Comparison of ENCODE assay signal across 17 cellular contexts in the genomic region with DNA sequence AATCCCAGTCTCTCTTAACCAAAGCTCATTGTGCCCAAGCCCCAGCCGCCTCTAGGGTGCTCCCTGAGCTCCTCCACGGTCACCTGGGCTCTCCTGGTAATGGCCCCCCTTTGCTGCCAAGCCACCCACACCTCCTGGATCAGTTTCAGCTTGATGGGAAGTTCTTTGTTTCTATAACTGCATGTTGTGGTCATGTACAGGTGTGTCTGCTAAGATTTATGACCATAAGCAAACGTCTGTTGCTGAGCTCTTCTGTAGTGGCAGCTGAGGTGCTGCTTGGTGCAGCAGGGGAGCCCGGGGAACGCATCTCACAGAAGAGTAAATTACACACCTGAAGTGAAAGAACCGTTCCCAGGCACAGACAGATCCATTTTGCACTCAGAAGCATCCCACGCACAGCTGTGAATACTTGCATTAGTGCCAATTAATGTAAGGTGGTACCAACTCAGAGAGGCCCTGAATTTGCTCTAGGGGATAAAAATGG.
DNase-seq lines count a peak whose midpoint lies in the region; TF ChIP-seq lines count a peak whose summit lies in the region.
"Had no signal": no experiment of that assay in that cellular context is flagged by ENCODE, and none has a peak within 500 bp of the region (broad histone marks: within the 10 kb centered on the region; RNA-seq: fewer than 3 reads in every experiment).

No MANE protein-coding gene starts in this region.

- no TSS peak for BruUV-seq in A673 (replicated peaks; lab: Mats Ljungman, UMichigan)

- H3K4me1 ChIP-seq in A673 (ENCODE audit: insufficient read depth, low read length, poor library complexity, severe bottlenecking), result no peaks in the 10 kb centered on the region

- H3K27me3 Mint-ChIP-seq in HFFc6 (ENCODE audit: insufficient read depth), result no peaks in the 10 kb centered on the region; the same call in none of the 2 replicates

- POLR2A ChIA-PET in A673 (lab: Charles Lee; ENCODE audit: low non-redundant PET), result no interaction called here

- CTCF ChIA-PET in A673 (lab: Charles Lee), result no interaction called here

- DNase-seq in DMS53 (lab: John Stamatoyannopoulos, UW), result peak; percentile 8
- no peak for DNase-seq in DMS53 treated with DMSO at 0.1 percent for 48 hours (lab: John Stamatoyannopoulos, UW; ENCODE audit: unreplicated experiment)
- DNase-seq in NCI-H2081 treated with DMSO at 0.1 percent for 48 hours (lab: John Stamatoyannopoulos, UW), result peak; percentile 83
- DNase-seq in NCI-H774 (lab: John Stamatoyannopoulos, UW), result peak; percentile 88
- peak; percentile 55 for DNase-seq in putamen (ENCODE audit: low spot score)
- DNase-seq in HFFc6, result no peak
- no peak for DNase-seq in iPS-NIHi7 (ENCODE audit: extremely low spot score)
- DNase-seq in A673 (ENCODE audit: low spot score), result no peak
- DNase-seq: activated CD4-positive, alpha-beta T cell treated with anti-CD3 and anti-CD28 coated beads for 48 hours; activated naive CD8-positive, alpha-beta T cell treated with anti-CD3 and anti-CD28 coated beads, Interleukin-2, amount 10 ng/mL, durations not matched to agents 7 days and 5 days; activated T-cell treated with anti-CD3 and anti-CD28 coated beads, Interleukin-2, amount 50 U/mL, for 1 hour; effector memory CD4-positive, alpha-beta T cell; naive thymus-derived CD8-positive, alpha-beta T cell; retina; T-helper 9 cell had no signal

- H3K27ac Mint-ChIP-seq in HFFc6, result no peak overlapping the region
- H3K27ac Mint-ChIP-seq: activated naive CD8-positive, alpha-beta T cell treated with anti-CD3 and anti-CD28 coated beads, Interleukin-2, amount 10 ng/mL, durations not matched to agents 7 days and 5 days; naive thymus-derived CD8-positive, alpha-beta T cell had no signal

- H3K4me3 ChIP-seq in A673 (ENCODE audit: low read depth, low read length, poor library complexity, severe bottlenecking), result no peak overlapping the region

- no peaks in the 10 kb centered on the region for H3K4me1 Mint-ChIP-seq in HFFc6 (ENCODE audit: low read depth)
- H3K4me1 Mint-ChIP-seq: activated naive CD8-positive, alpha-beta T cell treated with anti-CD3 and anti-CD28 coated beads, Interleukin-2, amount 10 ng/mL, durations not matched to agents 7 days and 5 days; naive thymus-derived CD8-positive, alpha-beta T cell had no signal

- no peak overlapping the region for H3K27ac ChIP-seq in A673 (ENCODE audit: low read depth, low read length, poor library complexity, severe bottlenecking)
- H3K27ac ChIP-seq: 22Rv1, C4-2B had no signal

- no peak for TF ChIP-seq CTCF in HFFc6 (IDR thresholded peaks at IDR 0.05)
- no peak for TF ChIP-seq CTCF in A673 (conservative IDR thresholded peaks at IDR 0.05; ENCODE audit: low read depth, low read length)

- H3K27me3 ChIP-seq in A673 (replicated peaks; ENCODE audit: insufficient read depth, low read depth, low read length, poor library complexity), result no peaks in the 10 kb centered on the region

- no peak overlapping the region for H3K4me3 Mint-ChIP-seq in HFFc6
- H3K4me3 Mint-ChIP-seq: activated naive CD8-positive, alpha-beta T cell treated with anti-CD3 and anti-CD28 coated beads, Interleukin-2, amount 10 ng/mL, durations not matched to agents 7 days and 5 days; naive thymus-derived CD8-positive, alpha-beta T cell had no signal

- intact Hi-C loops in A673 (cut with micrococcal nuclease; ENCODE audit: unreplicated experiment), result no loop called here

- no peaks in the 10 kb centered on the region for H3K36me3 ChIP-seq in A673 (ENCODE audit: insufficient read depth, low read length, poor library complexity, severe bottlenecking)

- peaks cover 23% of the 10 kb centered on the region for H3K9me3 Mint-ChIP-seq in HFFc6

- H3K36me3 Mint-ChIP-seq in HFFc6 (ENCODE audit: low read depth), result no peaks in the 10 kb centered on the region
- H3K36me3 Mint-ChIP-seq: activated naive CD8-positive, alpha-beta T cell treated with anti-CD3 and anti-CD28 coated beads, Interleukin-2, amount 10 ng/mL, durations not matched to agents 7 days and 5 days had no signal

- H3K9me3 ChIP-seq in A673 (ENCODE audit: low read depth, low read length, poor library complexity, severe bottlenecking), result peaks cover 8% of the 10 kb centered on the region

Comparison
In these comparisons a context has a peak if more than half of its experiments do, and no peak if none do; other contexts are left out.
1. DNase-seq: peak in DMS53 (single experiment), NCI-H2081 treated with DMSO at 0.1 percent for 48 hours (single experiment), NCI-H774 (single experiment) and putamen (single experiment); none in DMS53 treated with DMSO at 0.1 percent for 48 hours (single experiment), HFFc6 (single experiment), iPS-NIHi7 (single experiment) and A673 (single experiment).